In the genomic region with DNA sequence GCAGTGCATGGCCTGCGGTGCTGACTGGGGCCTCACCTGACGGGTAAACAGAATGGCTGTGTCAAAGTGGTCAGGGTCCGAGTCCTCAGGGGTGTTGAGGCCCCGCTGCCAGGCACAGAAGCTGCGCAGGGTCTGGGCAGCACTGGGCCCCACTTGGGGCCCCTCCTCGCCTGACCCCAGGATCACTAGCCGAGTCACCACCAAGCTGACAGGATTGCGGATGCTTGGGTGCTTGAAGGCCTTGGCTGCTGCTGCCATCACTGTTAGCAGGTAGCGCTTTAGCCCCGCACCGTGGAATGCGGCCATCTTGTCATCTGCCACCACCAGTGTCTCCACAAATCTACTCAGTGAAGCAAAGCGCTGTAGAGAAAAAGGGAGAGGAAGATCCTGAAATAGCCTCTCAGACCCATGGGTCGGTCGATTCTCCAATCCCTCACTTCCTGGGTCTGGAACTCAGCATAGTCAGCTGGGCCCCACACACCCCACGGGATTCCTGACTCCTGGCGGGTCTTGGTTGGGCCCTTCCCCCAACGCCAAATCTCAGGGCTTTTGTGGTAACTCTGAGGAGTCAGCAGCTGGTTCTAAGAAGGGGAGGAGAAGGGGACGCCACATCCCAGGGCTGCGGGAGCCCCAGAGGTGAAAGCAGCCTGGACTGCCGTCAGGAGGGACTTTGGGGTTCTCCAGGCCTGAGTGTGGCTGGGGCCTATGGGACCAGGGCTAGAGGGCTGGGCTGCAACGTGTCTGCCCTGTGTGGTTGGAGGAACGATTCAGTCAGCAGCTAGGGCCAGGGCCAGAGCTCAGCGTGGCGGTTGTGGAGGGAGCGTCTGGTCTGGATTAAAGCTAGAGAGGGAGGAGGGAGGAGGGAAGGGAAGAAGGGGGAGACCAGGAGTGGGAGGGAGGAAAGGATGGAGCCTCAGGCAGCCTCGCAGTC, we compare ENCODE assay signal across 11 cellular contexts. TPM values are rescaled to one million over a fixed set of nuclear protein-coding genes. Genes with fewer than 3 reads are reported as not detected.
A peak's percentile ranks its signal among the peaks of the same experiment; 100 is the strongest.
DNase-seq lines count a peak whose midpoint lies in the region; ATAC-seq and TF ChIP-seq lines count a peak whose summit lies in the region.
"Had no signal": no experiment of that assay in that cellular context is flagged by ENCODE, and none has a peak within 500 bp of the region (broad histone marks: within the 10 kb centered on the region; RNA-seq: fewer than 3 reads in every experiment).

No MANE protein-coding gene starts in this region.

- peak overlapping the region; percentile 75 for H3K9ac ChIP-seq in SK-N-MC (ENCODE audit: insufficient read length)

- H3K9me3 ChIP-seq in SK-N-MC (ENCODE audit: low read depth, low read length) (no peaks in the 10 kb centered on the region), ovary (no peaks in the 10 kb centered on the region)

- peak overlapping the region; percentile 83 for H3K4me3 ChIP-seq in SK-N-MC
- H3K4me3 ChIP-seq in fibroblast of villous mesenchyme (ENCODE audit: low read depth, low read length), result peak overlapping the region; percentile 64
- H3K4me3 ChIP-seq in ovary, result peak overlapping the region; percentile 44

- peak; percentile 78 for DNase-seq in AG09319 (ENCODE audit: extremely low read depth, low read depth)
- DNase-seq in SK-N-MC (ENCODE audit: low read depth, low spot score), result no peak
- DNase-seq in fibroblast of villous mesenchyme (ENCODE audit: low read depth), result peak; percentile 93
- peak in 4 of 5 donors; percentile 61 to 75 (median 66) for DNase-seq in ovary
- no peak for DNase-seq in NCI-H2081 (lab: John Stamatoyannopoulos, UW)
- no peak for DNase-seq in stimulated activated CD4-positive, alpha-beta T cell treated with anti-CD3 and anti-CD28 coated beads, Interleukin-12 subunit alpha, Interleukin-12 subunit beta, amount 100 ng/mL, for 4 hours
- DNase-seq: activated CD4-positive, alpha-beta memory T cell treated with anti-CD3 and anti-CD28 coated beads, Interleukin-2, amount 10 ng/mL, durations not matched to agents 7 days and 5 days; DMS79 treated with DMSO at 0.1 percent for 48 hours; NCI-H2227 treated with DMSO at 0.1 percent for 48 hours had no signal

- TF ChIP-seq POLR2A in ovary (IDR thresholded peaks at IDR 0.05), result no peak

- TF ChIP-seq CTCF in AG09319 (IDR thresholded peaks at IDR 0.05; ENCODE audit: low read depth, low read length) (no peak), fibroblast of villous mesenchyme (IDR thresholded peaks at IDR 0.05; ENCODE audit: insufficient read depth, low read depth, low read length) (no peak), ovary (IDR thresholded peaks at IDR 0.05) (no peak)

- H3K36me3 ChIP-seq in SK-N-MC (ENCODE audit: insufficient read depth, low read length) (peaks cover 47% of the 10 kb centered on the region), ovary (no peaks in the 10 kb centered on the region)

- TF ChIP-seq EP300 in ovary (IDR thresholded peaks at IDR 0.05), result no peak

- H3K27ac ChIP-seq in SK-N-MC, result peak overlapping the region; percentile 34
- peak overlapping the region; percentile 84 to 96 for H3K27ac ChIP-seq in ovary

- WGBS in ovary, 3 donors, result 41 to 50% (median 46%) methylated on average over 26 to 27 of the region's 27 CpGs

- intact Hi-C loops in ovary (cut with DNase I), result loop anchor here in 2 of 4 donors (10.0 kb wide), 1 partner anchor 188 kb away; no protein-coding TSS in a partner anchor

- peaks cover 37% of the 10 kb centered on the region for H3K4me1 ChIP-seq in ovary (ENCODE audit: insufficient read depth)

- no peaks in the 10 kb centered on the region for H3K27me3 ChIP-seq in ovary

- ATAC-seq in GM18519 (IDR thresholded peaks at IDR 0.05; ENCODE audit: low FRiP score, unreplicated experiment) (no peak), esophagus mucosa (no peak)

RNA-seq across cellular contexts. Expression of gene ADAMTS4, which starts 2.1 kb away (rescaled TPM):
- total RNA-seq in fibroblast of villous mesenchyme, result 6.8 and 8.2 TPM in 2 replicates
- total RNA-seq in ovary, result 100 to 1,000 TPM in 4 of 7 donors, 10 to 100 TPM in 3; 40.7 to 437 (median 103) TPM
- 10 to 100 TPM in 1 of 2 donors, under 1 TPM in 1; 0.90 to 19.4 TPM for polyA plus RNA-seq in ovary
- 1.3 TPM for total RNA-seq in esophagus mucosa

RNA-seq across cellular contexts. Expression of gene NDUFS2, which starts 5.4 kb away (rescaled TPM):
- 105 and 117 TPM in 2 replicates for total RNA-seq in fibroblast of villous mesenchyme
- total RNA-seq in ovary, result 100 to 1,000 TPM in 4 of 7 donors, 10 to 100 TPM in 3; 90.7 to 137 (median 105) TPM
- polyA plus RNA-seq in ovary, result 100 to 1,000 TPM in 1 of 2 donors, 10 to 100 TPM in 1; 76.2 to 140 TPM
- total RNA-seq in esophagus mucosa, result 56.4 TPM

RNA-seq across cellular contexts. Expression of gene FCER1G, which starts 18.3 kb away (rescaled TPM):
- total RNA-seq in fibroblast of villous mesenchyme (0.43 TPM in 1 of 2 replicates, not detected in the other), ovary (10 to 100 TPM in 4 of 7 donors, 1 to 10 TPM in 3; 7.1 to 38.0 (median 19.3) TPM), esophagus mucosa (0.76 TPM)
- polyA plus RNA-seq in ovary, result 100 to 1,000 TPM in 1 of 2 donors, 10 to 100 TPM in 1; 38.3 to 270 TPM

RNA-seq across cellular contexts. Expression of gene B4GALT3, which starts 19.5 kb away (rescaled TPM):
- total RNA-seq in fibroblast of villous mesenchyme (17.1 and 22.5 TPM in 2 replicates), ovary (10 to 100 TPM; 23.1 to 40.6 (median 28.8) TPM), esophagus mucosa (17.7 TPM)
- 10 to 100 TPM; 24.2 to 44.0 TPM for polyA plus RNA-seq in ovary

RNA-seq across cellular contexts. Expression of gene APOA2, which starts 26.6 kb away (rescaled TPM):
- total RNA-seq in fibroblast of villous mesenchyme (not detected in 2 replicates), ovary (1 to 10 TPM in 1 of 7 donors, under 1 TPM in 1, not detected in 5; 0.85 to 4.3 TPM), esophagus mucosa (not detected)
- polyA plus RNA-seq in ovary, result not detected
- total RNA-seq: activated CD4-positive, alpha-beta memory T cell treated with anti-CD3 and anti-CD28 coated beads, Interleukin-2, amount 10 ng/mL, durations not matched to agents 7 days and 5 days had no signal

Comparison
In these comparisons a context has a peak if more than half of its experiments do, and no peak if none do; other contexts are left out.
1. DNase-seq: peak in AG09319 (single experiment), fibroblast of villous mesenchyme (single experiment) and ovary (4 of 5); none in SK-N-MC (single experiment), NCI-H2081 (0 of 2) and stimulated activated CD4-positive, alpha-beta T cell treated with anti-CD3 and anti-CD28 coated beads, Interleukin-12 subunit alpha, Interleukin-12 subunit beta, amount 100 ng/mL, for 4 hours (single experiment).
2. Peak in every context shown above with its lines, with median percentiles within 50 percentile points of each other: H3K4me3 ChIP-seq.